In the genomic region with DNA sequence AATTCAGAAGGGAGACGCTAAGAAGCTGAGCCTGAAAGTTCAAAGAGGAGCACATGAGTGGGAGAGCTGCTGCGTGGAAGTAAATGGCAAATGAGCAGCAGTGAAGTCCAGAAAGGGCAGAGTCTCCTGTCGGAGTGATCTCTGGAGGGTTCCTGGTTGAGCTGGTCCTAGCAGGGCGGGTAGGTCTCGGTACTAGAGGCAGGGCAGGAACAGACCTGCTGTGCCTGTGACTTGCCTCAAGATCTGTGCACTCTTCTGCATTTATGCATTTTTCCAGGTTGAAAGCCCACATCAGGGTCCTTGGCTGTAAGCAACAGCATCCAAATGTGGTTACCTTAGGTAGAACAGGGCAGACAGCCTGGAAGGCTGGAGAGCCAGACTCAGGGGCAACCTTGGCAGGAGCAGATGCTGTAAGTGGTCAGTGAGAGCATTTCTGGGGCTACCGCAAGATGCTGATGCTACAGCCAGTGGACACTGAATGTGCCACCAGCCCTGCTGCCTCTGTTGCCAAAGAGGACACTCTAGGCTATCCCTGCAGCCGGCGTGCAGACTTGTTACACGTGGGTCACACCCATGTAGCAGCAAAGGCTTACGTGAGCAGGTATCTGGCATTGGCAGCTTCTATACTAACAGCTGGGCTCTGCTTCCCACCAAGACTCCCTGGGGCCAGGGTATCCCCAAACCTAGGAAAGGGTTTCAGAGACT, we compare ENCODE assay signal across 26 cellular contexts.
"Had no signal": no experiment of that assay in that cellular context is flagged by ENCODE, and none has a peak within 500 bp of the region (broad histone marks: within the 10 kb centered on the region; RNA-seq: fewer than 3 reads in every experiment).

No MANE protein-coding gene starts in this region.

- DNase-seq: effector CD4-positive, alpha-beta T cell; endodermal cell; heart left ventricle; hippocampal formation; left colon; left ventricle myocardium superior; mesenchymal stem cell; midbrain; naive thymus-derived CD4-positive, alpha-beta T cell; occipital lobe; psoas muscle; retina; stimulated activated CD4-positive, alpha-beta T cell treated with anti-CD3 and anti-CD28 coated beads, Interleukin-15, amount 100 ng/mL, for 24 hours; stimulated activated CD4-positive, alpha-beta T cell treated with anti-CD3 and anti-CD28 coated beads, Interleukin-1b, Interleukin-23, amount 100 ng/mL, for 48 hours; stimulated activated CD4-positive, alpha-beta T cell treated with anti-CD3 and anti-CD28 coated beads, Interleukin-4, amount 100 ng/mL, for 4 hours; stimulated activated naive B cell treated with anti-CD40 and anti-IgM and Interleukin-4, amounts not matched to agents 10 μg/mL and 1 μg/mL and 100 μg/mL, for 72 hours; stimulated activated naive CD8-positive, alpha-beta T cell treated with anti-CD3 and anti-CD28 coated beads, Interleukin-15, amount 100 ng/mL, for 72 hours had no signal

- H3K4me3 Mint-ChIP-seq: endodermal cell; naive thymus-derived CD4-positive, alpha-beta T cell; neural crest cell; stimulated activated naive B cell treated with anti-CD40 and anti-IgM and Interleukin-4, amounts not matched to agents 10 μg/mL and 1 μg/mL and 100 μg/mL, for 72 hours; stimulated activated naive CD8-positive, alpha-beta T cell treated with anti-CD3 and anti-CD28 coated beads, Interleukin-15, amount 100 ng/mL, for 72 hours; type B pancreatic cell had no signal

- H3K4me1 Mint-ChIP-seq: stimulated activated naive CD8-positive, alpha-beta T cell treated with anti-CD3 and anti-CD28 coated beads, Interleukin-15, amount 100 ng/mL, for 72 hours had no signal

- ATAC-seq: heart left ventricle; left colon; left ventricle myocardium superior; naive thymus-derived CD4-positive, alpha-beta T cell; right lobe of liver; stimulated activated naive B cell treated with anti-CD40 and anti-IgM and Interleukin-4, amounts not matched to agents 10 μg/mL and 1 μg/mL and 100 μg/mL, for 72 hours; stimulated activated naive CD8-positive, alpha-beta T cell treated with anti-CD3 and anti-CD28 coated beads, Interleukin-15, amount 100 ng/mL, for 72 hours had no signal

- H3K9me3 ChIP-seq: heart left ventricle, psoas muscle, right lobe of liver, thoracic aorta had no signal

- H3K27ac Mint-ChIP-seq: endodermal cell; naive thymus-derived CD4-positive, alpha-beta T cell; stimulated activated naive B cell treated with anti-CD40 and anti-IgM and Interleukin-4, amounts not matched to agents 10 μg/mL and 1 μg/mL and 100 μg/mL, for 72 hours; stimulated activated naive CD8-positive, alpha-beta T cell treated with anti-CD3 and anti-CD28 coated beads, Interleukin-15, amount 100 ng/mL, for 72 hours; type B pancreatic cell had no signal

- FAIRE-seq: frontal cortex, urothelium cell line had no signal

- H3K27me3 Mint-ChIP-seq: naive thymus-derived CD4-positive, alpha-beta T cell; stimulated activated naive B cell treated with anti-CD40 and anti-IgM and Interleukin-4, amounts not matched to agents 10 μg/mL and 1 μg/mL and 100 μg/mL, for 72 hours; stimulated activated naive CD8-positive, alpha-beta T cell treated with anti-CD3 and anti-CD28 coated beads, Interleukin-15, amount 100 ng/mL, for 72 hours; type B pancreatic cell had no signal

- H3K9me3 Mint-ChIP-seq: naive thymus-derived CD4-positive, alpha-beta T cell; neural crest cell; stimulated activated naive B cell treated with anti-CD40 and anti-IgM and Interleukin-4, amounts not matched to agents 10 μg/mL and 1 μg/mL and 100 μg/mL, for 72 hours; stimulated activated naive CD8-positive, alpha-beta T cell treated with anti-CD3 and anti-CD28 coated beads, Interleukin-15, amount 100 ng/mL, for 72 hours; type B pancreatic cell had no signal

- H3K36me3 Mint-ChIP-seq: type B pancreatic cell had no signal

- H3K27me3 ChIP-seq: heart left ventricle, right lobe of liver had no signal

- H2AFZ ChIP-seq: parathyroid adenoma had no signal

- H3K27ac ChIP-seq: heart left ventricle, parathyroid adenoma, right lobe of liver, thoracic aorta had no signal

- H3K4me1 ChIP-seq: parathyroid adenoma, right lobe of liver had no signal

- H3K4me3 ChIP-seq: coronary artery, heart left ventricle, lung, psoas muscle, right lobe of liver, thoracic aorta had no signal

- H3K36me3 ChIP-seq: right lobe of liver, thoracic aorta had no signal

- H3K9ac ChIP-seq: parathyroid adenoma had no signal
